Comparison of ENCODE assay signal across 34 cellular contexts in the genomic region with DNA sequence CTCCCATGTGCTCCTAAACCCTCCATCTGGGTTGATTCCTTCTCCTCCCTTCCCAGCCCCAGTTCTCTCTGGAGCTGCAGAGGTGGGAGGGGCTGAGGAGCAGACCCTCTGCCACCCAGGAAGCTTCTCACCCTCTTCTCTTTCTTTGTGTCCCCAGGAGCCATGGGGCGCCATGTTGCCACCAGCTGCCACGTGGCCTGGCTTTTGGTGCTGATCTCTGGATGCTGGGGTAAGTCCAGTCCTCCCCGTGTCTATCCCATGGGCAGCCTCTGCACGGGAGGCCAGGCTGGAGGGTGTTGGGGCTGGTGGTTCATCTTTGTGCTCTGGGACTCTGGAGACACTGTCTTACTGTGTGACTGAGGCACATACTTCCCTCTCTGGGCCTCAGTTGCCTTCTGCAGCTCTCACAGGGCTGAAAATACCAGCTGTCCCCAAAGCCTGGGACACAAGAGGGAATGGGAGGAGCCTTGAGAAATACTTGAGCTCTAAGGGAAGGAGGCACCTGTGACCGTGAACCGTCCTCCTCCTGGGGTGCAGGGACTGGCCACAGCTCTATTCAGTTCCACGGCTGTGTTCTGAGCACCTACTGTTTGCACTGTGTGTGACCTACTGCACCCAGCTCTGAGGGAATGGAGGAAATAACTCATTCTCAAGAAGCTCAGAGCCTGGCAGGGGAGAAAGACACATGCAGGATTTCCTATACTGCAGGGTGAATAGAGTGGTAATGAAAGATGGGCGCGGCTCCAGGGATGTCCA. TPM values are rescaled to one million over a fixed set of nuclear protein-coding genes. Genes with fewer than 3 reads are reported as not detected.
"Had no signal": no experiment of that assay in that cellular context is flagged by ENCODE, and none has a peak within 500 bp of the region (broad histone marks: within the 10 kb centered on the region; RNA-seq: fewer than 3 reads in every experiment).

No MANE protein-coding gene starts in this region.

- H3K27me3 Mint-ChIP-seq: activated CD8-positive, alpha-beta T cell treated with anti-CD3 and anti-CD28 coated beads for 36 hours; activated naive CD8-positive, alpha-beta T cell; activated naive CD8-positive, alpha-beta T cell treated with anti-CD3 and anti-CD28 coated beads, Interleukin-2, amount 50 U/mL, for 24 hours had no signal

- DNase-seq: activated CD4-positive, alpha-beta T cell treated with anti-CD3 and anti-CD28 coated beads for 1 hour; activated CD4-positive, alpha-beta T cell treated with anti-CD3 and anti-CD28 coated beads, Interleukin-2, amount 10 ng/mL, durations not matched to agents 24 days and 14 days; activated CD4-positive, alpha-beta T cell treated with anti-CD3 and anti-CD28 coated beads, Interleukin-2, amount 50 U/mL, for 4 hours; activated CD4-positive, CD25-positive, alpha-beta regulatory T cell; activated CD8-positive, alpha-beta T cell treated with anti-CD3 and anti-CD28 coated beads for 36 hours; activated gamma-delta T cell; activated naive CD4-positive, alpha-beta T cell treated with Interleukin-2 at 50 U/mL for 16 hours; activated naive CD8-positive, alpha-beta T cell treated with anti-CD3 and anti-CD28 coated beads, Interleukin-2, amount 50 U/mL, for 24 hours; activated T-cell treated with anti-CD3 and anti-CD28 coated beads, Interleukin-2, amount 50 U/mL, for 1 hour; activated T-cell treated with anti-CD3 and anti-CD28 coated beads, Interleukin-2, amount 50 U/mL, for 72 hours; anterior cingulate cortex; brain microvascular endothelial cell; Kasumi-1; KG1; MG63; NCI-H1048; NCI-H1105 treated with DMSO at 0.1 percent for 48 hours; NCI-H1436; NCI-H1694; NCI-H1930; NCI-H2081 treated with DMSO at 0.1 percent for 48 hours; NCI-H226; NCI-H524 treated with DMSO at 0.1 percent for 48 hours; PC-3; Right ventricle myocardium superior; SW 1271; T-helper 1 cell; T-helper 2 cell; T-helper 9 cell; WERI-Rb-1 had no signal

- H3K4me3 ChIP-seq: cardiac muscle cell, MG63 had no signal

- H3K9me3 Mint-ChIP-seq: activated CD4-positive, alpha-beta T cell treated with anti-CD3 and anti-CD28 coated beads, Interleukin-2, amount 10 ng/mL, durations not matched to agents 24 days and 14 days; activated CD8-positive, alpha-beta T cell treated with anti-CD3 and anti-CD28 coated beads for 36 hours; activated naive CD8-positive, alpha-beta T cell treated with anti-CD3 and anti-CD28 coated beads, Interleukin-2, amount 50 U/mL, for 24 hours; activated T-cell treated with anti-CD3 and anti-CD28 coated beads, Interleukin-2, amount 50 U/mL, for 72 hours; activated T-helper 2 cell treated with anti-CD3 and anti-CD28 coated beads, Interferon-gamma antibody, Interleukin-2, Interleukin-4, amounts not matched to agents 10 μg/mL and 5 μg/mL and 100 μg/mL, durations not matched to agents 14 hours and 24 hours and 36 hours had no signal

- H3K27ac ChIP-seq: brain microvascular endothelial cell, cardiac muscle cell, RWPE1, WERI-Rb-1 had no signal

- H3K4me1 Mint-ChIP-seq: activated CD4-positive, alpha-beta T cell treated with anti-CD3 and anti-CD28 coated beads, Interleukin-2, amount 10 ng/mL, durations not matched to agents 24 days and 14 days; activated naive CD8-positive, alpha-beta T cell treated with anti-CD3 and anti-CD28 coated beads, Interleukin-2, amount 50 U/mL, for 24 hours had no signal

- ATAC-seq: activated CD8-positive, alpha-beta T cell treated with anti-CD3 and anti-CD28 coated beads for 36 hours; activated naive CD8-positive, alpha-beta T cell treated with anti-CD3 and anti-CD28 coated beads, Interleukin-2, amount 50 U/mL, for 24 hours; activated T-cell treated with anti-CD3 and anti-CD28 coated beads, Interleukin-2, amount 50 U/mL, for 72 hours; PC-3 had no signal

- H3K27me3 ChIP-seq: cardiac muscle cell, MG63 had no signal

- H3K36me3 Mint-ChIP-seq: activated naive CD8-positive, alpha-beta T cell had no signal

- H3K36me3 ChIP-seq: brain microvascular endothelial cell, cardiac muscle cell, MG63 had no signal

- H3K9me3 ChIP-seq: MG63 had no signal

- H3K27ac Mint-ChIP-seq: activated CD4-positive, alpha-beta T cell treated with anti-CD3 and anti-CD28 coated beads, Interleukin-2, amount 10 ng/mL, durations not matched to agents 24 days and 14 days; activated CD8-positive, alpha-beta T cell treated with anti-CD3 and anti-CD28 coated beads for 36 hours; activated naive CD8-positive, alpha-beta T cell; activated naive CD8-positive, alpha-beta T cell treated with anti-CD3 and anti-CD28 coated beads, Interleukin-2, amount 50 U/mL, for 24 hours; activated T-cell treated with anti-CD3 and anti-CD28 coated beads, Interleukin-2, amount 50 U/mL, for 72 hours; activated T-helper 2 cell treated with anti-CD3 and anti-CD28 coated beads, Interferon-gamma antibody, Interleukin-2, Interleukin-4, amounts not matched to agents 10 μg/mL and 5 μg/mL and 100 μg/mL, durations not matched to agents 14 hours and 24 hours and 36 hours had no signal

- H3K4me3 Mint-ChIP-seq: activated CD4-positive, alpha-beta T cell treated with anti-CD3 and anti-CD28 coated beads, Interleukin-2, amount 10 ng/mL, durations not matched to agents 24 days and 14 days; activated CD8-positive, alpha-beta T cell treated with anti-CD3 and anti-CD28 coated beads for 36 hours; activated naive CD8-positive, alpha-beta T cell; activated naive CD8-positive, alpha-beta T cell treated with anti-CD3 and anti-CD28 coated beads, Interleukin-2, amount 50 U/mL, for 24 hours; activated T-cell treated with anti-CD3 and anti-CD28 coated beads, Interleukin-2, amount 50 U/mL, for 72 hours had no signal

RNA-seq across cellular contexts. Expression of a gene that starts 43.1 kb away (rescaled TPM):
- total RNA-seq: PC-3 had no signal
